Comparison of ENCODE assay signal across 17 cellular contexts in genomic region chr3:14477311-14477935, GRCh38.
DNase-seq lines count a peak whose midpoint lies in the region; ATAC-seq, FAIRE-seq and TF ChIP-seq lines count a peak whose summit lies in the region.
"Had no signal": no experiment of that assay in that cellular context is flagged by ENCODE, and none has a peak within 500 bp of the region (broad histone marks: within the 10 kb centered on the region; RNA-seq: fewer than 3 reads in every experiment).

No MANE protein-coding gene starts in this region.

- H3K36me3 ChIP-seq in right atrium auricular region (peaks cover 46% of the 10 kb centered on the region), kidney (ENCODE audit: control insufficient read depth in 1 of 2, insufficient read depth in 2 of 2, low read length in 2 of 2) (peaks cover 5 to 36% of the 10 kb centered on the region in 2 donors)

- no peaks in the 10 kb centered on the region for H3K9me3 ChIP-seq in right atrium auricular region
- no peaks in the 10 kb centered on the region for H3K9me3 ChIP-seq in kidney (ENCODE audit: control insufficient read depth in 1 of 2, low read length in 2 of 2)
- H3K9me3 ChIP-seq: A549, BE2C, HAP-1 had no signal

- ATAC-seq in left ventricle myocardium superior: no peak
- ATAC-seq: A549, GM12878, HepG2 had no signal

- DNase-seq in left ventricle myocardium superior (peak; percentile 15), right atrium auricular region (ENCODE audit: low spot score) (no peak), kidney (peak; percentile 37), posterior vena cava (ENCODE audit: low spot score) (peak; percentile 45), NCI-H1105 treated with DMSO at 0.1 percent for 48 hours (lab: John Stamatoyannopoulos, UW) (no peak), GM20000 (ENCODE audit: low spot score) (no peak)
- DNase-seq: BE2C; CD4-positive, alpha-beta memory T cell; DMS79 had no signal

- TF ChIP-seq CTCF in right atrium auricular region (IDR thresholded peaks at IDR 0.05): no peak
- TF ChIP-seq CTCF in kidney (IDR thresholded peaks at IDR 0.05; ENCODE audit: borderline replicate concordance, extremely low read depth, insufficient read depth): no peak
- no peak for TF ChIP-seq CTCF in GM20000 (IDR thresholded peaks at IDR 0.05; ENCODE audit: extremely low read depth, missing control alignments)

- H3K4me3 ChIP-seq in right atrium auricular region: no peak overlapping the region
- H3K4me3 ChIP-seq in kidney (ENCODE audit: low read length in 2 of 2): no peak overlapping the region
- H3K4me3 ChIP-seq: A549, GM12878, HAP-1 had no signal

- intact Hi-C loops in left ventricle myocardium superior (cut with micrococcal nuclease): no loop called here
- intact Hi-C loops in kidney (cut with DNase I): no loop called here
- intact Hi-C loops in posterior vena cava (cut with DNase I): loop anchor here in 1 of 2 donors (5.0 kb wide), 1 partner anchor 1025 kb away; no protein-coding TSS in a partner anchor

- no peak for FAIRE-seq in kidney (lab: Jason Lieb, UNC)
- FAIRE-seq: A549, GM12878, GM18507, H1, HepG2, HTR-8/SVneo had no signal

- H3K27ac ChIP-seq in right atrium auricular region (no peak overlapping the region), kidney (ENCODE audit: low read depth in 2 of 2, low read length in 2 of 2) (no peak overlapping the region)
- H3K27ac ChIP-seq: A549, C4-2B had no signal

- H3K27me3 ChIP-seq in right atrium auricular region: no peaks in the 10 kb centered on the region
- H3K27me3 ChIP-seq: BE2C had no signal

- H3K9ac ChIP-seq in kidney (ENCODE audit: low read length in 2 of 2): no peak overlapping the region

- H3K4me1 ChIP-seq in right atrium auricular region (peaks cover 0 to 43% of the 10 kb centered on the region in 2 donors), kidney (ENCODE audit: control insufficient read depth in 1 of 2, insufficient read depth in 1 of 2, low read depth in 1 of 2, low read length in 2 of 2) (peaks cover 18 to 50% of the 10 kb centered on the region in 2 donors)
- H3K4me1 ChIP-seq: BE2C had no signal

Comparison
In these comparisons a context has a peak if more than half of its experiments do, and no peak if none do; other contexts are left out.
1. DNase-seq: peak in left ventricle myocardium superior (single experiment), kidney (single experiment) and posterior vena cava (single experiment); none in right atrium auricular region (single experiment), NCI-H1105 treated with DMSO at 0.1 percent for 48 hours (single experiment) and GM20000 (single experiment).